ENCODE assay signal across 20 cellular contexts in the genomic region with DNA sequence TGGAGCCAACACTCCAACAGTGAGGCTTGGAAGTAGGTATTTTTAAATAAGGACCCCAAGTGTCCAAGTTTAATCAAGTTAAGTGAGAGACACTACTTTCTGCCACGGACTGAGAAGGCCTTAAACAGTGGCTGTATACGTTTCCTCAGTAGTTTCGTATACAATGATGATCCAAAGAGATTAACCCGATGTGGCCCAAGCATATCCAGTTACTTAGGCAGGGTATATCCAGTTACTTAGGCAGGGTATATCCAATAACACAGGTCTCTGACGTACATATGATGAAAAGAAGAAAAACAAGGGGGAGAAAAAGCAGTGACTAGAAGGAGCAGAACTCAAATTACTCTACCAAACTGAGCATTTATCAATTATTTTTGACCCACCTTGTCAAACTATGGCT.
DNase-seq lines count a peak whose midpoint lies in the region; ATAC-seq and TF ChIP-seq lines count a peak whose summit lies in the region.
"Had no signal": no experiment of that assay in that cellular context is flagged by ENCODE, and none has a peak within 500 bp of the region (broad histone marks: within the 10 kb centered on the region; RNA-seq: fewer than 3 reads in every experiment).

No MANE protein-coding gene starts in this region.

- no peak for TF ChIP-seq CTCF in thoracic aorta (IDR thresholded peaks at IDR 0.05)

- no peaks in the 10 kb centered on the region for H3K9me3 ChIP-seq in T-helper 17 cell (ENCODE audit: control insufficient read depth, low read length, poor library complexity, severe bottlenecking)
- no peaks in the 10 kb centered on the region for H3K9me3 ChIP-seq in thoracic aorta
- H3K9me3 ChIP-seq: lower lobe of right lung, psoas muscle had no signal

- no peaks in the 10 kb centered on the region for H3K27me3 Mint-ChIP-seq in activated naive CD4-positive, alpha-beta T cell treated with anti-CD3 and anti-CD28 coated beads for 36 hours (ENCODE audit: low read depth)
- H3K27me3 Mint-ChIP-seq in T-helper 17 cell: no peaks in the 10 kb centered on the region

- no peak overlapping the region for H3K4me3 ChIP-seq in thoracic aorta
- H3K4me3 ChIP-seq: lower lobe of right lung, PC-9, psoas muscle had no signal

- no peaks in the 10 kb centered on the region for H3K27me3 ChIP-seq in thoracic aorta (replicated peaks; ENCODE audit: insufficient read depth)

- H3K4me3 Mint-ChIP-seq in activated naive CD4-positive, alpha-beta T cell treated with anti-CD3 and anti-CD28 coated beads for 36 hours: no peak overlapping the region
- no peak overlapping the region for H3K4me3 Mint-ChIP-seq in T-helper 17 cell

- H3K27ac ChIP-seq in thoracic aorta: peak overlapping the region; percentile 46 to 87
- H3K27ac ChIP-seq: C4-2B, lower lobe of right lung, PC-9, psoas muscle had no signal

- peak overlapping the region; percentile 83 for H3K27ac Mint-ChIP-seq in activated naive CD4-positive, alpha-beta T cell treated with anti-CD3 and anti-CD28 coated beads for 36 hours
- peak overlapping the region; percentile 27 for H3K27ac Mint-ChIP-seq in T-helper 17 cell

- intact Hi-C loops in activated naive CD4-positive, alpha-beta T cell treated with anti-CD3 and anti-CD28 coated beads for 36 hours (cut with micrococcal nuclease): no loop called here
- intact Hi-C loops in cardiac septum (cut with DNase I): loop anchor here (10.0 kb wide), 1 partner anchor 277 kb away; no protein-coding TSS in a partner anchor

- ATAC-seq in T-helper 17 cell: no peak
- ATAC-seq in thoracic aorta (ENCODE audit: insufficient number of reproducible peaks, low FRiP score, low read depth): no peak
- no peak for ATAC-seq in GM18858 (IDR thresholded peaks at IDR 0.05; ENCODE audit: unreplicated experiment)
- ATAC-seq: activated CD4-positive, CD25-positive, alpha-beta regulatory T cell treated with anti-CD3 and anti-CD28 coated beads, Interleukin-2, amount 50 U/mL, for 24 hours; lower lobe of right lung had no signal

- H3K4me1 Mint-ChIP-seq in activated naive CD4-positive, alpha-beta T cell treated with anti-CD3 and anti-CD28 coated beads for 36 hours (ENCODE audit: low read depth): peaks cover 64% of the 10 kb centered on the region
- peaks cover 32% of the 10 kb centered on the region for H3K4me1 Mint-ChIP-seq in T-helper 17 cell

- no peaks in the 10 kb centered on the region for H3K9me3 Mint-ChIP-seq in activated naive CD4-positive, alpha-beta T cell treated with anti-CD3 and anti-CD28 coated beads for 36 hours

- peaks cover 53% of the 10 kb centered on the region for H3K36me3 Mint-ChIP-seq in activated naive CD4-positive, alpha-beta T cell treated with anti-CD3 and anti-CD28 coated beads for 36 hours (ENCODE audit: low read depth)
- H3K36me3 Mint-ChIP-seq in T-helper 17 cell (ENCODE audit: low read depth): peaks cover 7% of the 10 kb centered on the region

- CTCF ChIA-PET in activated naive CD4-positive, alpha-beta T cell treated with anti-CD3 and anti-CD28 coated beads for 36 hours (lab: Charles Lee): no interaction called here

- peaks cover 6% of the 10 kb centered on the region for H3K36me3 ChIP-seq in thoracic aorta

- peaks cover 53 to 63% of the 10 kb centered on the region in 2 donors for H3K4me1 ChIP-seq in thoracic aorta (ENCODE audit: control insufficient read depth in 1 of 2, low read depth in 2 of 2)

- no peak for DNase-seq in activated naive CD4-positive, alpha-beta T cell treated with anti-CD3 and anti-CD28 coated beads for 36 hours
- DNase-seq in activated naive CD4-positive, alpha-beta T cell treated with Interleukin-2 at 50 U/mL for 16 hours: no peak
- no peak for DNase-seq in T-helper 17 cell
- DNase-seq in left kidney (ENCODE audit: low read depth, low spot score): peak; percentile 70
- DNase-seq in thoracic aorta (ENCODE audit: low spot score): no peak
- no peak for DNase-seq in cardiac septum (ENCODE audit: low spot score)
- DNase-seq in NCI-H345 treated with DMSO at 0.1 percent for 48 hours (lab: John Stamatoyannopoulos, UW; ENCODE audit: unreplicated experiment): no peak
- DNase-seq: activated CD8-positive, alpha-beta memory T cell treated with anti-CD3 and anti-CD28 coated beads for 24 hours; anterior cingulate cortex; effector memory CD4-positive, alpha-beta T cell; H7; lower lobe of right lung; NCI-H774; PC-9; psoas muscle; SIG-M5; stimulated activated CD4-positive, alpha-beta T cell treated with anti-CD3 and anti-CD28 coated beads, Interleukin-4, amount 100 ng/mL, for 4 hours had no signal
